8 cellular contexts compared by ENCODE assay signal in genomic region chr6:130872250-130873095, GRCh38. TPM values are rescaled to one million over a fixed set of nuclear protein-coding genes. Genes with fewer than 3 reads are reported as not detected.
A peak's percentile ranks its signal among the peaks of the same experiment; 100 is the strongest.
DNase-seq lines count a peak whose midpoint lies in the region; ATAC-seq and TF ChIP-seq lines count a peak whose summit lies in the region.

No MANE protein-coding gene starts in this region.

- peaks cover 11% of the 10 kb centered on the region for H3K4me1 Mint-ChIP-seq in activated CD4-positive, alpha-beta memory T cell treated with anti-CD3 and anti-CD28 coated beads, Interleukin-2, amount 10 ng/mL, durations not matched to agents 7 days and 5 days
- H3K4me1 Mint-ChIP-seq in effector memory CD8-positive, alpha-beta T cell (ENCODE audit: low read depth in 2 of 2), result peaks cover 0 to 4% of the 10 kb centered on the region in 2 donors

- no peaks in the 10 kb centered on the region for H3K9me3 ChIP-seq in mucosa of descending colon

- H3K4me3 Mint-ChIP-seq in activated CD4-positive, alpha-beta memory T cell treated with anti-CD3 and anti-CD28 coated beads, Interleukin-2, amount 10 ng/mL, durations not matched to agents 7 days and 5 days, result no peak overlapping the region
- H3K4me3 Mint-ChIP-seq in effector memory CD8-positive, alpha-beta T cell, result no peak overlapping the region

- H3K4me3 ChIP-seq in HFF-Myc (replicated peaks; ENCODE audit: low read depth, low read length) (no peak overlapping the region), mucosa of descending colon (no peak overlapping the region)

- CTCF ChIA-PET in activated CD4-positive, alpha-beta memory T cell treated with anti-CD3 and anti-CD28 coated beads, Interleukin-2, amount 10 ng/mL, durations not matched to agents 7 days and 5 days (lab: Charles Lee), result interaction anchor here (0.5 to 3.0 kb wide), 11 partner anchors 10 to 597 kb away, joined by 3 to 17 read pairs (median 4); no protein-coding TSS in a partner anchor

- H3K36me3 ChIP-seq in mucosa of descending colon (ENCODE audit: low read depth), result no peaks in the 10 kb centered on the region

- POLR2A ChIA-PET in activated CD4-positive, alpha-beta memory T cell treated with anti-CD3 and anti-CD28 coated beads, Interleukin-2, amount 10 ng/mL, durations not matched to agents 7 days and 5 days (lab: Charles Lee), result no interaction called here

- no peaks in the 10 kb centered on the region for H3K9me3 Mint-ChIP-seq in activated CD4-positive, alpha-beta memory T cell treated with anti-CD3 and anti-CD28 coated beads, Interleukin-2, amount 10 ng/mL, durations not matched to agents 7 days and 5 days
- H3K9me3 Mint-ChIP-seq in effector memory CD8-positive, alpha-beta T cell, result no peaks in the 10 kb centered on the region

- H3K36me3 Mint-ChIP-seq in activated CD4-positive, alpha-beta memory T cell treated with anti-CD3 and anti-CD28 coated beads, Interleukin-2, amount 10 ng/mL, durations not matched to agents 7 days and 5 days (ENCODE audit: low read depth), result peaks cover 3% of the 10 kb centered on the region
- no peaks in the 10 kb centered on the region for H3K36me3 Mint-ChIP-seq in effector memory CD8-positive, alpha-beta T cell (ENCODE audit: insufficient read depth)

- no peaks in the 10 kb centered on the region for H3K27me3 Mint-ChIP-seq in activated CD4-positive, alpha-beta memory T cell treated with anti-CD3 and anti-CD28 coated beads, Interleukin-2, amount 10 ng/mL, durations not matched to agents 7 days and 5 days
- peaks cover 0 to 9% of the 10 kb centered on the region in 2 donors for H3K27me3 Mint-ChIP-seq in effector memory CD8-positive, alpha-beta T cell

- H3K27ac Mint-ChIP-seq in activated CD4-positive, alpha-beta memory T cell treated with anti-CD3 and anti-CD28 coated beads, Interleukin-2, amount 10 ng/mL, durations not matched to agents 7 days and 5 days, result no peak overlapping the region
- no peak overlapping the region for H3K27ac Mint-ChIP-seq in effector memory CD8-positive, alpha-beta T cell

- no peaks in the 10 kb centered on the region for H3K4me1 ChIP-seq in mucosa of descending colon (ENCODE audit: low read depth)

- intact Hi-C loops in mucosa of descending colon (cut with DNase I, micrococcal nuclease), result loop anchor here in 1 of 2 donors (10.0 kb wide), 1 partner anchor 548 kb away; no protein-coding TSS in a partner anchor

- DNase-seq in GM10266 (ENCODE audit: extremely low spot score), result peak; percentile 46
- peak; percentile 30 for DNase-seq in HFF-Myc (ENCODE audit: extremely low read depth, low read depth)
- peak; percentile 35 for DNase-seq in NCI-H460 (ENCODE audit: extremely low read depth, low read depth)
- peak; percentile 76 for DNase-seq in activated CD4-positive, alpha-beta memory T cell treated with anti-CD3 and anti-CD28 coated beads, Interleukin-2, amount 10 ng/mL, durations not matched to agents 7 days and 5 days
- peak; percentile 63 to 70 (median 65) for DNase-seq in effector memory CD8-positive, alpha-beta T cell
- peak; percentile 56 to 89 (median 79) for DNase-seq in mucosa of descending colon
- DNase-seq in stimulated activated CD8-positive, alpha-beta memory T cell treated with anti-CD3 and anti-CD28 coated beads, Interleukin-7, amount 100 ng/mL, for 1 hour (ENCODE audit: low read depth in 2 of 2), result peak; percentile 47 to 55
- DNase-seq in cerebellar nuclear complex (lab: John Stamatoyannopoulos, UW), result no peak

- peak; percentile 62 for ATAC-seq in effector memory CD8-positive, alpha-beta T cell (replicated peaks)
- peak; percentile 76 for ATAC-seq in mucosa of descending colon

- TF ChIP-seq CTCF in GM10266 (IDR thresholded peaks at IDR 0.05; ENCODE audit: control insufficient read depth, insufficient read depth, low read depth, missing control alignments), result peak; percentile 95
- TF ChIP-seq CTCF in HFF-Myc (IDR thresholded peaks at IDR 0.05; ENCODE audit: low read depth, low read length, missing control alignments), result peak; percentile 98
- TF ChIP-seq CTCF in mucosa of descending colon (IDR thresholded peaks at IDR 0.05), result peak; percentile 74

RNA-seq across cellular contexts. Expression of gene SMLR1, which starts 45.3 kb away (rescaled TPM):
- total RNA-seq in NCI-H460 (2014; rRNA removed; shearing (Covaris generic)), result not detected in 2 replicates
- not detected in 2 replicates for polyA plus RNA-seq in NCI-H460 (2014; cell fraction: nucleus; rRNA removed)
- not detected for total RNA-seq in activated CD4-positive, alpha-beta memory T cell treated with anti-CD3 and anti-CD28 coated beads, Interleukin-2, amount 10 ng/mL, durations not matched to agents 7 days and 5 days
- total RNA-seq in mucosa of descending colon, result not detected

Comparison
In these comparisons a context has a peak if more than half of its experiments do, and no peak if none do; other contexts are left out.
1. DNase-seq: peak in GM10266 (single experiment), HFF-Myc (single experiment), NCI-H460 (single experiment), activated CD4-positive, alpha-beta memory T cell treated with anti-CD3 and anti-CD28 coated beads, Interleukin-2, amount 10 ng/mL, durations not matched to agents 7 days and 5 days (single experiment), effector memory CD8-positive, alpha-beta T cell (3 of 3), mucosa of descending colon (3 of 3) and stimulated activated CD8-positive, alpha-beta memory T cell treated with anti-CD3 and anti-CD28 coated beads, Interleukin-7, amount 100 ng/mL, for 1 hour (2 of 2); none in cerebellar nuclear complex (0 of 2).
2. Peak in every context shown above with its lines, with median percentiles within 50 percentile points of each other: CTCF ChIP-seq.